In the genomic region with DNA sequence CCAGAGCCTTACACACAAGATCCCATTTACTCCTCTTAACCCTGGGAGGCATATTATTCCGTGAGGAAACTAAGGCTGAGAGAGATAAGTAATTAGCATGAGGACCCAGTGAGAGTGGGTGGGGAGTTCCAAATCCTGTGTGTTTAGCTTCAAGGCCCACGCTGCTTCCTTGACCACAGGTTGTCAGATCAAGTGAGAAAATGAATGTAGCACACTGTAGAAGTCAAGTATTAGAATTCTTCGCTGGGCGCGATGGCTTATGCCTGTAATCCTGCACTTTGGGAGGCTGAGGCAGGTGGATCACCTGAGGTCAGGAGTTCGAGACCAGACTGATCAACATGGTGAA, we compare ENCODE assay signal across 20 cellular contexts. TPM values are rescaled to one million over a fixed set of nuclear protein-coding genes. Genes with fewer than 3 reads are reported as not detected.
DNase-seq lines count a peak whose midpoint lies in the region; ATAC-seq and TF ChIP-seq lines count a peak whose summit lies in the region.
"Had no signal": no experiment of that assay in that cellular context is flagged by ENCODE, and none has a peak within 500 bp of the region (broad histone marks: within the 10 kb centered on the region; RNA-seq: fewer than 3 reads in every experiment).

No MANE protein-coding gene starts in this region.

- peaks cover 10% of the 10 kb centered on the region; the same call in 1 of the 2 replicates for H3K4me1 ChIP-seq in PC-3 (ENCODE audit: insufficient read depth, low read length)

- no peak for TF ChIP-seq CTCF in PC-3 (conservative IDR thresholded peaks at IDR 0.05; ENCODE audit: low read depth, low read length)

- H3K36me3 Mint-ChIP-seq in stimulated activated naive CD8-positive, alpha-beta T cell treated with anti-CD3 and anti-CD28 coated beads, Interleukin-15, Interleukin-2, amounts not matched to agents 100 ng/mL and 50 ng/mL, for 24 hours (ENCODE audit: low read depth) = peaks cover 25% of the 10 kb centered on the region
- peaks cover 54% of the 10 kb centered on the region for H3K36me3 Mint-ChIP-seq in dendritic cell treated with granulocyte-macrophage colony-stimulating factor and Interleukin-4, amounts not matched to agents 40 ng/mL and 50 ng/mL, for 4 days (ENCODE audit: low read depth)
- H3K36me3 Mint-ChIP-seq: natural killer cell had no signal

- peaks cover 26% of the 10 kb centered on the region for H3K79me2 ChIP-seq in PC-3 (ENCODE audit: low read length)

- no peaks in the 10 kb centered on the region for H3K9me3 Mint-ChIP-seq in stimulated activated naive CD8-positive, alpha-beta T cell treated with anti-CD3 and anti-CD28 coated beads, Interleukin-15, Interleukin-2, amounts not matched to agents 100 ng/mL and 50 ng/mL, for 24 hours
- H3K9me3 Mint-ChIP-seq in stimulated activated naive CD8-positive, alpha-beta T cell treated with anti-CD3 and anti-CD28 coated beads, Interleukin-15, amount 100 ng/mL, for 72 hours = no peaks in the 10 kb centered on the region
- H3K9me3 Mint-ChIP-seq in dendritic cell treated with granulocyte-macrophage colony-stimulating factor and Interleukin-4, amounts not matched to agents 40 ng/mL and 50 ng/mL, for 4 days = no peaks in the 10 kb centered on the region
- H3K9me3 Mint-ChIP-seq: activated naive CD4-positive, alpha-beta T cell treated with anti-CD3 and anti-CD28 coated beads, Interleukin-2, amount 10 ng/mL, durations not matched to agents 7 days and 5 days; immature natural killer cell; natural killer cell had no signal

- H3K4me1 Mint-ChIP-seq in stimulated activated naive CD8-positive, alpha-beta T cell treated with anti-CD3 and anti-CD28 coated beads, Interleukin-15, Interleukin-2, amounts not matched to agents 100 ng/mL and 50 ng/mL, for 24 hours (ENCODE audit: low read depth) = peaks cover 43% of the 10 kb centered on the region
- peaks cover 45% of the 10 kb centered on the region for H3K4me1 Mint-ChIP-seq in stimulated activated naive CD8-positive, alpha-beta T cell treated with anti-CD3 and anti-CD28 coated beads, Interleukin-15, amount 100 ng/mL, for 72 hours
- peaks cover 63% of the 10 kb centered on the region for H3K4me1 Mint-ChIP-seq in dendritic cell treated with granulocyte-macrophage colony-stimulating factor and Interleukin-4, amounts not matched to agents 40 ng/mL and 50 ng/mL, for 4 days (ENCODE audit: low read depth)

- H3K4me3 ChIP-seq in PC-3 (ENCODE audit: low read length) = no peak overlapping the region
- H3K4me3 ChIP-seq: heart right ventricle, lung, smooth muscle cell had no signal

- no peak overlapping the region for H3K4me2 ChIP-seq in PC-3 (ENCODE audit: low read length)
- H3K4me2 ChIP-seq: KMS-11, smooth muscle cell had no signal

- ATAC-seq in stimulated activated naive CD8-positive, alpha-beta T cell treated with anti-CD3 and anti-CD28 coated beads, Interleukin-15, amount 100 ng/mL, for 72 hours = no peak
- ATAC-seq in HG02588 (IDR thresholded peaks at IDR 0.05; ENCODE audit: unreplicated experiment) (no peak), esophagus mucosa (no peak), PC-3 (no peak)
- ATAC-seq: heart right ventricle, natural killer cell, Right ventricle myocardium inferior had no signal

- POLR2A ChIA-PET in PC-3 (lab: Charles Lee; ENCODE audit: unreplicated experiment) = no interaction called here

- no peaks in the 10 kb centered on the region for H4K20me1 ChIP-seq in PC-3 (ENCODE audit: low read length)

- no peaks in the 10 kb centered on the region for H3K27me3 ChIP-seq in PC-3 (ENCODE audit: low read length)
- H3K27me3 ChIP-seq: heart right ventricle had no signal

- no peak overlapping the region for H3K27ac ChIP-seq in PC-3 (ENCODE audit: low read length)
- H3K27ac ChIP-seq: KMS-11 had no signal

- CTCF ChIA-PET in PC-3 (lab: Charles Lee) = no interaction called here

- no peak for DNase-seq in stimulated activated naive CD8-positive, alpha-beta T cell treated with anti-CD3 and anti-CD28 coated beads, Interleukin-15, amount 100 ng/mL, for 72 hours
- DNase-seq in PC-3 = no peak
- DNase-seq: 8988T; activated naive CD4-positive, alpha-beta T cell treated with anti-CD3 and anti-CD28 coated beads, Interleukin-2, amount 10 ng/mL, durations not matched to agents 7 days and 5 days; activated T-cell treated with anti-CD3 and anti-CD28 coated beads, Interleukin-2, amount 50 U/mL, for 1 hour; heart right ventricle; immature natural killer cell; natural killer cell; NCI-H1048; NCI-H2081 treated with DMSO at 0.1 percent for 48 hours; NK-92 treated with Interleukin-12 subunit alpha and Interleukin-12 subunit beta, amount 100 ng/mL, for 24 hours; stimulated activated CD4-positive, alpha-beta T cell treated with anti-CD3 and anti-CD28 coated beads, Interleukin-4, amount 100 ng/mL, for 4 hours had no signal

- no peak overlapping the region for H2AFZ ChIP-seq in PC-3 (ENCODE audit: low read length)

- H3K9me2 ChIP-seq in PC-3 (replicated peaks; ENCODE audit: low read length) = no peaks in the 10 kb centered on the region

- no peaks in the 10 kb centered on the region for H3F3A ChIP-seq in PC-3 (ENCODE audit: low read length, unreplicated experiment)

- H3K9ac ChIP-seq in PC-3 (ENCODE audit: low read length) = no peak overlapping the region
- H3K9ac ChIP-seq: KMS-11 had no signal

- no TSS peak for BruUV-seq in PC-3 (replicated peaks; lab: Mats Ljungman, UMichigan)

- peaks cover 4% of the 10 kb centered on the region; the same call in 1 of the 2 replicates for H3K36me3 ChIP-seq in PC-3 (ENCODE audit: low read depth, low read length)

- no peaks in the 10 kb centered on the region for H3K27me3 Mint-ChIP-seq in stimulated activated naive CD8-positive, alpha-beta T cell treated with anti-CD3 and anti-CD28 coated beads, Interleukin-15, Interleukin-2, amounts not matched to agents 100 ng/mL and 50 ng/mL, for 24 hours
- no peaks in the 10 kb centered on the region for H3K27me3 Mint-ChIP-seq in stimulated activated naive CD8-positive, alpha-beta T cell treated with anti-CD3 and anti-CD28 coated beads, Interleukin-15, amount 100 ng/mL, for 72 hours
- no peaks in the 10 kb centered on the region for H3K27me3 Mint-ChIP-seq in dendritic cell treated with granulocyte-macrophage colony-stimulating factor and Interleukin-4, amounts not matched to agents 40 ng/mL and 50 ng/mL, for 4 days
- H3K27me3 Mint-ChIP-seq: activated naive CD4-positive, alpha-beta T cell treated with anti-CD3 and anti-CD28 coated beads, Interleukin-2, amount 10 ng/mL, durations not matched to agents 7 days and 5 days had no signal

- intact Hi-C loops in dendritic cell treated with granulocyte-macrophage colony-stimulating factor and Interleukin-4, amounts not matched to agents 40 ng/mL and 50 ng/mL, for 4 days (cut with micrococcal nuclease) = no loop called here
- intact Hi-C loops in PC-3 (cut with micrococcal nuclease) = no loop called here

- H3K9me3 ChIP-seq in PC-3 (ENCODE audit: low read length) = no peaks in the 10 kb centered on the region
- H3K9me3 ChIP-seq: heart right ventricle had no signal

- H3K4me3 Mint-ChIP-seq in stimulated activated naive CD8-positive, alpha-beta T cell treated with anti-CD3 and anti-CD28 coated beads, Interleukin-15, Interleukin-2, amounts not matched to agents 100 ng/mL and 50 ng/mL, for 24 hours = peak overlapping the region; percentile 54
- H3K4me3 Mint-ChIP-seq in stimulated activated naive CD8-positive, alpha-beta T cell treated with anti-CD3 and anti-CD28 coated beads, Interleukin-15, amount 100 ng/mL, for 72 hours = no peak overlapping the region
- H3K4me3 Mint-ChIP-seq in dendritic cell treated with granulocyte-macrophage colony-stimulating factor and Interleukin-4, amounts not matched to agents 40 ng/mL and 50 ng/mL, for 4 days = no peak overlapping the region
- H3K4me3 Mint-ChIP-seq: activated naive CD4-positive, alpha-beta T cell treated with anti-CD3 and anti-CD28 coated beads, Interleukin-2, amount 10 ng/mL, durations not matched to agents 7 days and 5 days; immature natural killer cell; natural killer cell had no signal

- peak overlapping the region; percentile 79 for H3K27ac Mint-ChIP-seq in stimulated activated naive CD8-positive, alpha-beta T cell treated with anti-CD3 and anti-CD28 coated beads, Interleukin-15, Interleukin-2, amounts not matched to agents 100 ng/mL and 50 ng/mL, for 24 hours
- peak overlapping the region in 1 of 2 donors; percentile 74 for H3K27ac Mint-ChIP-seq in stimulated activated naive CD8-positive, alpha-beta T cell treated with anti-CD3 and anti-CD28 coated beads, Interleukin-15, amount 100 ng/mL, for 72 hours
- peak overlapping the region; percentile 76 for H3K27ac Mint-ChIP-seq in dendritic cell treated with granulocyte-macrophage colony-stimulating factor and Interleukin-4, amounts not matched to agents 40 ng/mL and 50 ng/mL, for 4 days
- H3K27ac Mint-ChIP-seq: activated naive CD4-positive, alpha-beta T cell treated with anti-CD3 and anti-CD28 coated beads, Interleukin-2, amount 10 ng/mL, durations not matched to agents 7 days and 5 days had no signal

RNA-seq across cellular contexts. Expression of a gene that starts 3.8 kb away (rescaled TPM):
- total RNA-seq in esophagus mucosa (27.7 TPM), PC-3 (2014; rRNA removed) (51.2 and 58.2 TPM in 2 replicates)

RNA-seq across cellular contexts. Expression of a gene that starts 4.3 kb away (rescaled TPM):
- 23.1 TPM for total RNA-seq in esophagus mucosa
- total RNA-seq in PC-3 (2014; rRNA removed) = 39.8 and 40.7 TPM in 2 replicates

RNA-seq across cellular contexts. Expression of a gene that starts 24.8 kb away (rescaled TPM):
- total RNA-seq in esophagus mucosa (46.0 TPM), PC-3 (2014; rRNA removed) (56.9 and 88.5 TPM in 2 replicates)

RNA-seq across cellular contexts. Expression of a gene that starts 25.0 kb away (rescaled TPM):
- total RNA-seq in esophagus mucosa = 130 TPM
- total RNA-seq in PC-3 (2014; rRNA removed) = 450 and 451 TPM in 2 replicates

RNA-seq across cellular contexts. Expression of a gene that starts 34.5 kb away (rescaled TPM):
- 7.3 TPM for total RNA-seq in esophagus mucosa
- total RNA-seq in PC-3 (2014; rRNA removed) = 19.3 and 23.2 TPM in 2 replicates
